ENCODE assay signal across 12 cellular contexts in genomic region chr16:17334096-17334495, GRCh38.
DNase-seq lines count a peak whose midpoint lies in the region; ATAC-seq and TF ChIP-seq lines count a peak whose summit lies in the region.
"Had no signal": no experiment of that assay in that cellular context is flagged by ENCODE, and none has a peak within 500 bp of the region (broad histone marks: within the 10 kb centered on the region; RNA-seq: fewer than 3 reads in every experiment).

No MANE protein-coding gene starts in this region.

- no peaks in the 10 kb centered on the region for H3K4me1 ChIP-seq in GM23338 (ENCODE audit: insufficient read depth)

- no peak overlapping the region for H2AFZ ChIP-seq in GM23338

- ATAC-seq in naive B cell (ENCODE audit: low read depth in 2 of 2) = no peak
- ATAC-seq in GM23338 = no peak
- ATAC-seq: CD8-positive, alpha-beta T cell had no signal

- no peaks in the 10 kb centered on the region for H3K36me3 ChIP-seq in GM23338 (ENCODE audit: insufficient read depth)

- no peak overlapping the region for H3K4me2 ChIP-seq in GM23338

- H3K9me3 Mint-ChIP-seq in naive B cell (no peaks in the 10 kb centered on the region), GM23338 (no peaks in the 10 kb centered on the region; the same call in 2 of the 3 replicates)
- no peaks in the 10 kb centered on the region for H3K9me3 Mint-ChIP-seq in activated naive CD4-positive, alpha-beta T cell treated with anti-CD3 and anti-CD28 coated beads for 36 hours
- H3K9me3 Mint-ChIP-seq: CD8-positive, alpha-beta T cell had no signal

- intact Hi-C loops in activated naive CD4-positive, alpha-beta T cell treated with anti-CD3 and anti-CD28 coated beads for 36 hours (cut with micrococcal nuclease) = no loop called here

- no peak for TF ChIP-seq CTCF in GM23338 (conservative IDR thresholded peaks at IDR 0.05; ENCODE audit: low read depth in 2 of 2)

- CTCF ChIA-PET in activated naive CD4-positive, alpha-beta T cell treated with anti-CD3 and anti-CD28 coated beads for 36 hours (lab: Charles Lee) = no interaction called here

- H3K27ac ChIP-seq in epithelial cell of prostate = peak overlapping the region; percentile 30
- no peak overlapping the region for H3K27ac ChIP-seq in GM23338 (ENCODE audit: low read depth)

- no peaks in the 10 kb centered on the region for H3K27me3 Mint-ChIP-seq in naive B cell
- H3K27me3 Mint-ChIP-seq in activated naive CD4-positive, alpha-beta T cell treated with anti-CD3 and anti-CD28 coated beads for 36 hours (ENCODE audit: low read depth) = no peaks in the 10 kb centered on the region
- H3K27me3 Mint-ChIP-seq in GM23338 (ENCODE audit: insufficient read depth, low read depth, poor library complexity) = peaks cover 1% of the 10 kb centered on the region

- H3K9me2 ChIP-seq in GM23338 (ENCODE audit: insufficient read depth) = no peaks in the 10 kb centered on the region

- peaks cover 0 to 8% of the 10 kb centered on the region in 2 donors for H3K36me3 Mint-ChIP-seq in naive B cell
- H3K36me3 Mint-ChIP-seq in activated naive CD4-positive, alpha-beta T cell treated with anti-CD3 and anti-CD28 coated beads for 36 hours (ENCODE audit: low read depth) = peaks cover 1% of the 10 kb centered on the region
- H3K36me3 Mint-ChIP-seq in GM23338 (ENCODE audit: low read depth) = no peaks in the 10 kb centered on the region
- H3K36me3 Mint-ChIP-seq: CD8-positive, alpha-beta T cell had no signal

- DNase-seq in AG08396 (ENCODE audit: low spot score) = peak; percentile 68
- DNase-seq in M059J (ENCODE audit: low read depth) = peak; percentile 86
- peak; percentile 39 for DNase-seq in epithelial cell of prostate (ENCODE audit: low read depth, low spot score)
- no peak for DNase-seq in naive B cell
- DNase-seq in NCI-H1417 treated with DMSO at 0.1 percent for 48 hours (lab: John Stamatoyannopoulos, UW) = no peak
- no peak for DNase-seq in activated naive CD4-positive, alpha-beta T cell treated with anti-CD3 and anti-CD28 coated beads for 36 hours
- no peak for DNase-seq in NCI-H1105 (lab: John Stamatoyannopoulos, UW)
- DNase-seq in GM23338 (ENCODE audit: low spot score) = no peak
- DNase-seq: activated gamma-delta T cell; CD8-positive, alpha-beta T cell; SIG-M5; stimulated activated CD4-positive, alpha-beta T cell treated with anti-CD3 and anti-CD28 coated beads, Interleukin-4, amount 100 ng/mL, for 4 hours had no signal

- H3K27me3 ChIP-seq in GM23338 (ENCODE audit: insufficient read depth) = no peaks in the 10 kb centered on the region

- 0 out of 2 replicates have a peak, but pooled peaks cover 6% of the 10 kb centered on the region for H3K79me2 ChIP-seq in GM23338 (replicated peaks; ENCODE audit: insufficient read depth)

- 0 out of 2 replicates have a peak, but pooled peaks cover 4% of the 10 kb centered on the region for H4K20me1 ChIP-seq in GM23338 (replicated peaks; ENCODE audit: insufficient read depth)

- H3K4me3 ChIP-seq in GM23338 = no peak overlapping the region

- H3K27ac Mint-ChIP-seq in naive B cell (peak overlapping the region in 5 of 6 donors; percentile 53 to 89 (median 66)), GM23338 (no peak overlapping the region)
- no peak overlapping the region for H3K27ac Mint-ChIP-seq in activated naive CD4-positive, alpha-beta T cell treated with anti-CD3 and anti-CD28 coated beads for 36 hours
- H3K27ac Mint-ChIP-seq: CD8-positive, alpha-beta T cell had no signal

- H3K4me3 Mint-ChIP-seq in naive B cell = peak overlapping the region in 1 of 8 donors; percentile 32
- H3K4me3 Mint-ChIP-seq in activated naive CD4-positive, alpha-beta T cell treated with anti-CD3 and anti-CD28 coated beads for 36 hours = no peak overlapping the region
- H3K4me3 Mint-ChIP-seq in GM23338 = no peak overlapping the region
- H3K4me3 Mint-ChIP-seq: CD8-positive, alpha-beta T cell had no signal

- no peaks in the 10 kb centered on the region for H3F3A ChIP-seq in GM23338 (replicated peaks; ENCODE audit: low read depth)

- H3K4me1 Mint-ChIP-seq in naive B cell (peaks cover 33 to 71% (median 65%) of the 10 kb centered on the region in 3 donors), GM23338 (peaks cover 5% of the 10 kb centered on the region)
- peaks cover 1% of the 10 kb centered on the region for H3K4me1 Mint-ChIP-seq in activated naive CD4-positive, alpha-beta T cell treated with anti-CD3 and anti-CD28 coated beads for 36 hours (ENCODE audit: low read depth)

TF ChIP-seq in GM23338, 12 proteins besides CTCF, POLR2A, EP300 and RAD21:
- TF ChIP-seq CREB1 (CRISPR knock-in tag; IDR thresholded peaks at IDR 0.05; ENCODE audit: low read depth) (no peak), JUNB (IDR thresholded peaks at IDR 0.05; ENCODE audit: unreplicated experiment) (no peak), ZNF331 (CRISPR knock-in tag; IDR thresholded peaks at IDR 0.05; ENCODE audit: low read depth) (no peak)

Comparison
In these comparisons a context has a peak if more than half of its experiments do, and no peak if none do; other contexts are left out.
1. DNase-seq: peak in AG08396 (single experiment), M059J (single experiment) and epithelial cell of prostate (single experiment); none in naive B cell (single experiment), NCI-H1417 treated with DMSO at 0.1 percent for 48 hours (single experiment), activated naive CD4-positive, alpha-beta T cell treated with anti-CD3 and anti-CD28 coated beads for 36 hours (single experiment), NCI-H1105 (single experiment) and GM23338 (single experiment).
2. H3K27ac Mint-ChIP-seq: peak in naive B cell (5 of 6); none in activated naive CD4-positive, alpha-beta T cell treated with anti-CD3 and anti-CD28 coated beads for 36 hours (single experiment) and GM23338 (single experiment).